ENCODE assay signal across 1 cellular context in genomic region chr11:74473382-74474201, GRCh38.
TF ChIP-seq lines count a peak whose summit lies in the region.

No MANE protein-coding gene starts in this region.

TF ChIP-seq in HepG2, 621 proteins besides CTCF, POLR2A, EP300 and RAD21:
- TF ChIP-seq, protein P1, sequence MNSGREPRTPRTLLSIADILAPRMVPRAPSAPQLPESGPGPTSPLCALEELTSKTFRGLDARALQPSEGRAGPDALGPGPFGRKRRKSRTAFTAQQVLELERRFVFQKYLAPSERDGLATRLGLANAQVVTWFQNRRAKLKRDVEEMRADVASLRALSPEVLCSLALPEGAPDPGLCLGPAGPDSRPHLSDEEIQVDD (CRISPR knock-in tag; IDR thresholded peaks at IDR 0.05; ENCODE audit: borderline replicate concordance): no peak
- TF ChIP-seq HIVEP1 (CRISPR knock-in tag; IDR thresholded peaks at IDR 0.05) (no peak), SP1 (IDR thresholded peaks at IDR 0.05) (no peak), SP1 (CRISPR knock-in tag; IDR thresholded peaks at IDR 0.05) (no peak), ZNF17 (CRISPR knock-in tag; IDR thresholded peaks at IDR 0.05) (no peak), SRF (IDR thresholded peaks at IDR 0.05; ENCODE audit: low read depth, low read length) (no peak), RXRA (CRISPR knock-in tag; IDR thresholded peaks at IDR 0.05) (no peak), HOXD1 (CRISPR knock-in tag; IDR thresholded peaks at IDR 0.05) (no peak), ZNF883 (CRISPR knock-in tag; IDR thresholded peaks at IDR 0.05; ENCODE audit: not compliant biosample characterization) (no peak)
TF ChIP-seq in HepG2: peak in this region for 0.
